Comparison of ENCODE assay signal across 9 cellular contexts in the genomic region with DNA sequence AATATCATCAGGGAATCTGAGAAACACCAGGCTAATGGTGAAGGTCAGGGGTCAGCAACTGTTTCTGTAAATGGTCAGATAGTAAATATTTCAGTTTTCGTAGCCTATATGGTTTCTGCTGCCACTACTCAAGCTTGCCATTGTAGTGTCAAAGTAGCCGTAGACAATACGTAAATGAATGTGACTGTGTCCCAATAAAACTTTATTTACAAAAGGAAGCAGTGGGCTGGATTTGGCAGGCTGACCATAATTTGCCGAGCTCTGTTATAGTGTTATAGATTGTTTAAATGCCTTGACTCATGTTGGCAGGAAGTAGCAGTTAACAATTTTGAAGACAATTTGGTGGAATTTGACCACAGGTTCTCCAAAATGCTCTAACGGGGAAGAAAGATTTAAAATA.
DNase-seq lines count a peak whose midpoint lies in the region; ATAC-seq and TF ChIP-seq lines count a peak whose summit lies in the region.
"Had no signal": no experiment of that assay in that cellular context is flagged by ENCODE, and none has a peak within 500 bp of the region (broad histone marks: within the 10 kb centered on the region; RNA-seq: fewer than 3 reads in every experiment).

No MANE protein-coding gene starts in this region.

- H3K4me3 ChIP-seq in AG10803 (ENCODE audit: low read length) (no peak overlapping the region), HL-60 (replicated peaks; ENCODE audit: insufficient read depth, low read length) (no peak overlapping the region)

- no peaks in the 10 kb centered on the region for H3K27me3 ChIP-seq in HL-60 (ENCODE audit: insufficient read depth, poor library complexity, severe bottlenecking)

- H3K9me3 Mint-ChIP-seq in activated naive CD8-positive, alpha-beta T cell treated with anti-CD3 and anti-CD28 coated beads, Interleukin-2, amount 50 U/mL, for 24 hours = no peaks in the 10 kb centered on the region
- H3K9me3 Mint-ChIP-seq in memory B cell (no peaks in the 10 kb centered on the region), type B pancreatic cell (no peaks in the 10 kb centered on the region)

- no peaks in the 10 kb centered on the region for H3K27me3 Mint-ChIP-seq in activated naive CD8-positive, alpha-beta T cell treated with anti-CD3 and anti-CD28 coated beads, Interleukin-2, amount 50 U/mL, for 24 hours
- H3K27me3 Mint-ChIP-seq in memory B cell (no peaks in the 10 kb centered on the region), type B pancreatic cell (no peaks in the 10 kb centered on the region)

- peaks cover 92% of the 10 kb centered on the region for H3K36me3 Mint-ChIP-seq in activated naive CD8-positive, alpha-beta T cell treated with anti-CD3 and anti-CD28 coated beads, Interleukin-2, amount 50 U/mL, for 24 hours (ENCODE audit: low read depth)
- H3K36me3 Mint-ChIP-seq in memory B cell (peaks cover 56% of the 10 kb centered on the region), type B pancreatic cell (peaks cover 60% of the 10 kb centered on the region)

- no peak for TF ChIP-seq CTCF in AG10803 (conservative IDR thresholded peaks at IDR 0.05; ENCODE audit: low read length)
- no peak for TF ChIP-seq CTCF in HL-60 (IDR thresholded peaks at IDR 0.05; ENCODE audit: insufficient read depth, low read length)
- no peak for TF ChIP-seq CTCF in type B pancreatic cell (conservative IDR thresholded peaks at IDR 0.05)

- H3K4me1 Mint-ChIP-seq in activated naive CD8-positive, alpha-beta T cell treated with anti-CD3 and anti-CD28 coated beads, Interleukin-2, amount 50 U/mL, for 24 hours = peaks cover 94% of the 10 kb centered on the region
- H3K4me1 Mint-ChIP-seq in memory B cell (peaks cover 51% of the 10 kb centered on the region), type B pancreatic cell (ENCODE audit: unreplicated experiment) (peaks cover 48% of the 10 kb centered on the region)

- peak; percentile 24 for DNase-seq in AG10803 (ENCODE audit: low read depth)
- DNase-seq in HL-60 (ENCODE audit: low read depth in 1 of 2, low spot score in 1 of 2) = peak in 1 of 2 experiments; percentile 50
- no peak for DNase-seq in activated naive CD8-positive, alpha-beta T cell treated with anti-CD3 and anti-CD28 coated beads, Interleukin-2, amount 50 U/mL, for 24 hours
- DNase-seq in memory B cell (ENCODE audit: low spot score in 2 of 2) = no peak
- no peak for DNase-seq in activated effector memory CD4-positive, alpha-beta T cell treated with Interleukin-2 at 50 U/mL for 16 hours
- no peak for DNase-seq in NCI-H1930 (lab: John Stamatoyannopoulos, UW)
- DNase-seq in activated effector memory CD4-positive, alpha-beta T cell treated with anti-CD3 and anti-CD28 coated beads, Interleukin-2, amount 50 U/mL, for 16 hours = no peak
- DNase-seq in type B pancreatic cell (ENCODE audit: extremely low spot score, unreplicated experiment) = no peak
- DNase-seq: activated gamma-delta T cell had no signal

- H3K4me3 Mint-ChIP-seq in activated naive CD8-positive, alpha-beta T cell treated with anti-CD3 and anti-CD28 coated beads, Interleukin-2, amount 50 U/mL, for 24 hours = no peak overlapping the region
- H3K4me3 Mint-ChIP-seq in memory B cell (no peak overlapping the region), type B pancreatic cell (no peak overlapping the region)

- H3K27ac Mint-ChIP-seq in activated naive CD8-positive, alpha-beta T cell treated with anti-CD3 and anti-CD28 coated beads, Interleukin-2, amount 50 U/mL, for 24 hours = peak overlapping the region; percentile 72
- H3K27ac Mint-ChIP-seq in memory B cell = peak overlapping the region; percentile 99
- no peak overlapping the region for H3K27ac Mint-ChIP-seq in type B pancreatic cell

- ATAC-seq in activated naive CD8-positive, alpha-beta T cell treated with anti-CD3 and anti-CD28 coated beads, Interleukin-2, amount 50 U/mL, for 24 hours = no peak
- no peak for ATAC-seq in memory B cell (ENCODE audit: low read depth)

- peak overlapping the region; percentile 47 for H3K27ac ChIP-seq in HL-60 (replicated peaks)
